Comparison of ENCODE assay signal across 8 cellular contexts in genomic region chr5:154756871-154757646, GRCh38. TPM values are rescaled to one million over a fixed set of nuclear protein-coding genes. Genes with fewer than 3 reads are reported as not detected.
DNase-seq lines count a peak whose midpoint lies in the region; ATAC-seq and TF ChIP-seq lines count a peak whose summit lies in the region.

No MANE protein-coding gene starts in this region.

- POLR2A ChIA-PET in T-cell (lab: Charles Lee): interaction anchor here (1.0 kb wide), 2 partner anchors 10 to 11 kb away, joined by 3 to 4 read pairs; no protein-coding TSS in a partner anchor

- TF ChIP-seq CTCF in right atrium auricular region (IDR thresholded peaks at IDR 0.05): no peak

- H3K4me3 Mint-ChIP-seq in T-cell: peak overlapping the region; percentile 89 to 98 (median 94)

- DNase-seq in NCI-H82 (lab: John Stamatoyannopoulos, UW): peak; percentile 48
- DNase-seq in NCI-H82 treated with DMSO at 0.1 percent for 48 hours (lab: John Stamatoyannopoulos, UW; ENCODE audit: unreplicated experiment): no peak
- DNase-seq in T-cell: peak in 31 of 34 experiments; percentile 6 to 45 (median 27)
- DNase-seq in amygdala (lab: John Stamatoyannopoulos, UW): peak in 47 of 56 donors; percentile 12 to 76 (median 53)
- no peak for DNase-seq in right atrium auricular region (ENCODE audit: low spot score)
- peak; percentile 78 for DNase-seq in putamen (ENCODE audit: low spot score)
- DNase-seq in T1000 (lab: John Stamatoyannopoulos, UW): no peak

- H3K27ac Mint-ChIP-seq in T-cell: peak overlapping the region; percentile 95

- H3K4me3 ChIP-seq in right atrium auricular region: peak overlapping the region; percentile 95

- peaks cover 56 to 71% (median 65%) of the 10 kb centered on the region in 3 donors for H3K4me1 Mint-ChIP-seq in T-cell

- no peaks in the 10 kb centered on the region for H3K36me3 Mint-ChIP-seq in T-cell

- H3K27ac ChIP-seq in right atrium auricular region: peak overlapping the region; percentile 99 to 100

- H3K27me3 ChIP-seq in right atrium auricular region: no peaks in the 10 kb centered on the region

- H3K36me3 ChIP-seq in right atrium auricular region: no peaks in the 10 kb centered on the region

- CTCF ChIA-PET in T-cell (lab: Charles Lee): interaction anchor here (0.5 to 1.3 kb wide), 3 partner anchors 65 to 120 kb away, joined by 3 to 7 read pairs (median 4); no protein-coding TSS in a partner anchor

- peak in 1 of 4 experiments; percentile 2 for ATAC-seq in T-cell (replicated peaks in 1 of 4)
- ATAC-seq in HG03196 (IDR thresholded peaks at IDR 0.05; ENCODE audit: unreplicated experiment): no peak

- H3K4me1 ChIP-seq in right atrium auricular region: peaks cover 2 to 64% of the 10 kb centered on the region in 2 donors

- no peaks in the 10 kb centered on the region for H3K9me3 ChIP-seq in right atrium auricular region

- no peaks in the 10 kb centered on the region for H3K27me3 Mint-ChIP-seq in T-cell

- H3K9me3 Mint-ChIP-seq in T-cell: no peaks in the 10 kb centered on the region

RNA-seq across cellular contexts. Expression of gene LARP1, which starts 1.9 kb away (rescaled TPM):
- 100 to 1,000 TPM; 137 to 201 (median 182) TPM for total RNA-seq in T-cell
- total RNA-seq in right atrium auricular region: 10 to 100 TPM; 92.4 to 98.1 TPM

Comparison
In these comparisons a context has a peak if more than half of its experiments do, and no peak if none do; other contexts are left out.
1. DNase-seq: peak in NCI-H82 (single experiment), T-cell (31 of 34), amygdala (47 of 56) and putamen (single experiment); none in NCI-H82 treated with DMSO at 0.1 percent for 48 hours (single experiment), right atrium auricular region (single experiment) and T1000 (single experiment).